ENCODE assay signal across 28 cellular contexts in the genomic region with DNA sequence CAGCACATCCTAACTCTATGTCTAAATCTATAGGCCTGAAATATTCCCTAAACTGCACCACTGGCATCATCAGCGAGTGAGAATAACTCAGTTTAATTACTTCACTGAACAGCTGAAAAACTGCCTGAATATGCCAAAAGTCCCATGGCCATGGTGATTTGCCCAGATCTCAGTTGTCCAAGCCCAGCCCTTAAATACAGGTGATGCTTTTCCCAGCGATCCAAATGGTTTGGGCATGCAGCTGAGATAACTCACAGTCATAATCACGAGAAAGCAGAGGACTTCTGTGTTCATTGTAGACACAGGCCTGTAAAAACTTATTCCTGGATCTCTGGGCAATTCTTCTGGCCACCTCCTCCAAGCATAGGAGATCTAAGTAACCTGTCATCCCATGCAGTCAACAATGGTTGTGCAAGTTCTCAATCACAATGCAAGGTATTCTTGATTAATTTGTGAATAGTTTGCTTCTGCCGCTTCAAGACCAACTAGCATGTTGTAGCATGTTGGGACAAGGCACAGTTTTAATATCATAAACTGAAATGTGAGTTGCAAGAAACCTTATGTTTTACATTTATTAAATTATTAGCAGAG.
"Had no signal": no experiment of that assay in that cellular context is flagged by ENCODE, and none has a peak within 500 bp of the region (broad histone marks: within the 10 kb centered on the region; RNA-seq: fewer than 3 reads in every experiment).

No MANE protein-coding gene starts in this region.

- H3K4me1 ChIP-seq: prostate gland, testis had no signal

- H3K4me3 Mint-ChIP-seq: memory B cell; naive thymus-derived CD4-positive, alpha-beta T cell; natural killer cell treated with Interleukin-12 subunit alpha and Interleukin-12 subunit beta and Interleukin-15 and Interleukin-18, amount 100 ng/mL, for 72 hours; stimulated activated naive B cell treated with anti-CD40 and anti-IgM and Interleukin-4, amounts not matched to agents 10 μg/mL and 1 μg/mL and 100 μg/mL, for 72 hours had no signal

- H3K9me3 ChIP-seq: left ventricle myocardium inferior, mucosa of descending colon, ovary, prostate gland, stomach, testis, thyroid gland, transverse colon, upper lobe of left lung, vagina had no signal

- H3K27ac Mint-ChIP-seq: memory B cell; naive thymus-derived CD4-positive, alpha-beta T cell; natural killer cell treated with Interleukin-12 subunit alpha and Interleukin-12 subunit beta and Interleukin-15 and Interleukin-18, amount 100 ng/mL, for 72 hours had no signal

- H3K9me3 Mint-ChIP-seq: memory B cell; natural killer cell treated with Interleukin-12 subunit alpha and Interleukin-12 subunit beta and Interleukin-15 and Interleukin-18, amount 100 ng/mL, for 72 hours had no signal

- H3K27me3 Mint-ChIP-seq: memory B cell; naive thymus-derived CD4-positive, alpha-beta T cell; natural killer cell treated with Interleukin-12 subunit alpha and Interleukin-12 subunit beta and Interleukin-15 and Interleukin-18, amount 100 ng/mL, for 72 hours had no signal

- DNase-seq: kidney; left colon; left ventricle myocardium inferior; midbrain; mucosa of descending colon; naive thymus-derived CD4-positive, alpha-beta T cell; ovary; posterior cingulate gyrus; retina; right cardiac atrium; stimulated activated CD4-positive, alpha-beta T cell treated with anti-CD3 and anti-CD28 coated beads, Interleukin-12 subunit alpha, Interleukin-12 subunit beta, amount 100 ng/mL, for 4 hours; stimulated activated CD4-positive, alpha-beta T cell treated with anti-CD3 and anti-CD28 coated beads, Interleukin-15, amount 100 ng/mL, for 24 hours; stimulated activated CD4-positive, alpha-beta T cell treated with anti-CD3 and anti-CD28 coated beads, Interleukin-2, amount 100 ng/mL, for 24 hours; stimulated activated CD4-positive, alpha-beta T cell treated with anti-CD3 and anti-CD28 coated beads, Interleukin-4, amount 100 ng/mL, for 1 hour; stimulated activated naive B cell treated with anti-CD40 and anti-IgM and Interleukin-4, amounts not matched to agents 10 μg/mL and 1 μg/mL and 100 μg/mL, for 72 hours; stimulated activated naive CD8-positive, alpha-beta T cell treated with anti-CD3 and anti-CD28 coated beads, Interleukin-15, Interleukin-2, amounts not matched to agents 100 U/mL and 50 U/mL, for 24 hours; stomach; testis; thyroid gland; transverse colon; upper lobe of left lung had no signal

- H3K27ac ChIP-seq: left ventricle myocardium inferior, ovary, prostate gland, skin epidermis, stomach, testis, thyroid gland, transverse colon, upper lobe of left lung, vagina had no signal

- H3K4me3 ChIP-seq: left ventricle myocardium inferior, lung, mucosa of descending colon, ovary, prostate gland, skin epidermis, stomach, testis, thyroid gland, transverse colon, upper lobe of left lung, vagina had no signal

- H3K36me3 Mint-ChIP-seq: memory B cell; stimulated activated naive B cell treated with anti-CD40 and anti-IgM and Interleukin-4, amounts not matched to agents 10 μg/mL and 1 μg/mL and 100 μg/mL, for 72 hours had no signal

- ATAC-seq: left colon; mucosa of descending colon; naive thymus-derived CD4-positive, alpha-beta T cell; natural killer cell treated with Interleukin-12 subunit alpha and Interleukin-12 subunit beta and Interleukin-15 and Interleukin-18, amount 100 ng/mL, for 72 hours; right cardiac atrium; sciatic nerve; stimulated activated naive B cell treated with anti-CD40 and anti-IgM and Interleukin-4, amounts not matched to agents 10 μg/mL and 1 μg/mL and 100 μg/mL, for 72 hours; stimulated activated naive CD8-positive, alpha-beta T cell treated with anti-CD3 and anti-CD28 coated beads, Interleukin-15, Interleukin-2, amounts not matched to agents 100 U/mL and 50 U/mL, for 24 hours had no signal

- H3K36me3 ChIP-seq: left ventricle myocardium inferior, ovary, prostate gland, stomach, thyroid gland, transverse colon, upper lobe of left lung, vagina had no signal

- H3K27me3 ChIP-seq: ovary, stomach, testis, thyroid gland, transverse colon, upper lobe of left lung, vagina had no signal
